Comparison of ENCODE assay signal across 16 cellular contexts in the genomic region with DNA sequence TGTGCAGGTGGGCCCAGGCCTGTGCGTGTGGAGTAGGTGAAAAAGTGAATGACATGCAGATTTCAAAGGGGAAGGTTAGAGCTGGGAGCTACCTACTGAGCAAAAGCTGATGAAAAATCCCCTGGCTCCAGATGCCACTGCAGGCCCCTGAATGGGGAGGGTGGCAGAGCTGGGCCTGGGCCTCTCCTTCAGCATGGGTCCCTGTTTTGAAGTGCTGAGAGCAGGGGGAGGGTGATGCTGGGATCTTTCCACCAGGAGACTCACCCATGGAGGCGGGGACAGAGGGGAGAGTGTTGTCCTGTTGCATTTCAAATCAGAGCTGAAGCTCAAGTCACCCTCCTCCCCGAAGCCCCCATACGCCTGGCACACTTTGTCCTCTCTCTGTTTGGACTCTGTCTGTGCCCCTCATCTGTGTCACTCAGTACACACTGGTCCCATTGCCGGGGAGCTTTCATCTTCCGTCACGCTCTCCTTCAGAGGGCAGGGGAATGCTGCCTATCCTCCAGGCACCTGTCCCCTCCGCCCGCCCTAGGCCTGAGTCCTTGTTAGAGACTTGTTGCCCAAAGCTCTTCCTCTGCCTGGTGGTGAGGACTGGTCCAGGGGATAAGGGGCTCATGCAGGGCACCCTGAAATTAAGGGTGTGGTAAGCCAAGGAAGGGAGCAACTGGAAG.
A peak's percentile ranks its signal among the peaks of the same experiment; 100 is the strongest.
DNase-seq lines count a peak whose midpoint lies in the region; ATAC-seq, FAIRE-seq and TF ChIP-seq lines count a peak whose summit lies in the region.
"Had no signal": no experiment of that assay in that cellular context is flagged by ENCODE, and none has a peak within 500 bp of the region (broad histone marks: within the 10 kb centered on the region; RNA-seq: fewer than 3 reads in every experiment).

No MANE protein-coding gene starts in this region.

- H3K27ac ChIP-seq in HepG2 (ENCODE audit: extremely low read length, insufficient read depth, low read length) (no peak overlapping the region), right lobe of liver (no peak overlapping the region), RWPE1 (peak overlapping the region; percentile 86), thyroid gland (peak overlapping the region in 2 of 3 donors; percentile 54 to 81)
- H3K27ac ChIP-seq: GM23248 had no signal

- H3K9ac ChIP-seq in HepG2 (ENCODE audit: insufficient read depth, low read depth, low read length), result no peak overlapping the region
- H3K9ac ChIP-seq: GM23248 had no signal

- H3K36me3 ChIP-seq in HepG2 (replicated peaks in 1 of 2; ENCODE audit: control insufficient read depth in 1 of 2, insufficient read depth in 2 of 2, low read length in 2 of 2), result no peaks in the 10 kb centered on the region
- no peaks in the 10 kb centered on the region for H3K36me3 ChIP-seq in right lobe of liver
- no peaks in the 10 kb centered on the region for H3K36me3 ChIP-seq in thyroid gland

- WGBS in HepG2 (ENCODE audit: low lambda C conversion rate), result 33% methylated on average over 6 of the region's 9 CpGs
- 92% methylated on average over 8 of the region's 9 CpGs for WGBS in right lobe of liver (ENCODE audit: insufficient coverage, low coverage, low lambda C conversion rate, missing lambda C conversion rate)
- WGBS in thyroid gland, 2 donors, result 72 to 81% methylated on average over 9 of the region's 9 CpGs

- in situ Hi-C loops in HepG2 (cut with HindIII; ENCODE audit: extremely low pct_ligation_motif_present, low pct_unique_long_range_greater_than_20kb), result no loop called here

- ATAC-seq in HepG2, result peak; percentile 46
- ATAC-seq in right lobe of liver, result no peak
- no peak for ATAC-seq in HG02798 (IDR thresholded peaks at IDR 0.05; ENCODE audit: poor library complexity, unreplicated experiment)
- ATAC-seq: CD8-positive, alpha-beta T cell; GM12878 had no signal

- TF ChIP-seq EP300 in HepG2 (IDR thresholded peaks at IDR 0.05; ENCODE audit: low read depth in 2 of 2, low read length in 2 of 2) (no peak), HepG2 (CRISPR knock-in tag; IDR thresholded peaks at IDR 0.05; ENCODE audit: borderline replicate concordance) (no peak)

- H3K9me3 ChIP-seq in HepG2 (ENCODE audit: low read length) (no peaks in the 10 kb centered on the region), right lobe of liver (no peaks in the 10 kb centered on the region), thyroid gland (no peaks in the 10 kb centered on the region)

- no peak overlapping the region for H3K4me3 ChIP-seq in HepG2 (replicated peaks in 1 of 3; ENCODE audit: insufficient read depth in 1 of 3, low read depth in 2 of 3, low read length in 3 of 3)
- H3K4me3 ChIP-seq in right lobe of liver, result no peak overlapping the region
- H3K4me3 ChIP-seq in thyroid gland (replicated peaks in 1 of 3), result no peak overlapping the region
- H3K4me3 ChIP-seq: GM12878, GM23248 had no signal

- no peak for FAIRE-seq in HepG2 (lab: Jason Lieb, UNC)
- FAIRE-seq: A204.1, GM12878, GM18507, HTR-8/SVneo had no signal

- intact Hi-C loops in HepG2 (cut with micrococcal nuclease; ENCODE audit: unreplicated experiment) (no loop called here), right lobe of liver (cut with DNase I) (no loop called here), thyroid gland (cut with DNase I) (no loop called here)

- no peak for DNase-seq in HepG2 (ENCODE audit: low spot score)
- DNase-seq in right lobe of liver, result no peak
- DNase-seq in RWPE1 (ENCODE audit: low spot score), result no peak
- peak; percentile 55 for DNase-seq in mesenteric fat pad (ENCODE audit: low spot score)
- DNase-seq in thyroid gland, result peak in 1 of 2 donors; percentile 65
- no peak for DNase-seq in medulla oblongata (ENCODE audit: extremely low spot score)
- no peak for DNase-seq in middle frontal gyrus (ENCODE audit: extremely low spot score, low spot score)
- DNase-seq: CD8-positive, alpha-beta T cell; COR-L47; GM23248; H9 had no signal

- no peaks in the 10 kb centered on the region for H3K4me1 ChIP-seq in HepG2 (ENCODE audit: insufficient read depth, low read length)
- no peaks in the 10 kb centered on the region for H3K4me1 ChIP-seq in right lobe of liver
- peaks cover 0 to 7% of the 10 kb centered on the region in 2 donors for H3K4me1 ChIP-seq in thyroid gland

- TF ChIP-seq POLR2A in HepG2 (IDR thresholded peaks at IDR 0.05; ENCODE audit: insufficient read depth in 1 of 2, low read depth in 2 of 2, low read length in 2 of 2), result no peak
- no peak for TF ChIP-seq POLR2A in right lobe of liver (IDR thresholded peaks at IDR 0.05)
- TF ChIP-seq POLR2A in thyroid gland (IDR thresholded peaks at IDR 0.05), result no peak

- no peak overlapping the region for H3K4me2 ChIP-seq in HepG2 (ENCODE audit: low read depth, low read length)

- H2AFZ ChIP-seq in HepG2 (ENCODE audit: low read length), result no peak overlapping the region
- H2AFZ ChIP-seq: GM23248 had no signal

- CTCF ChIA-PET in HepG2 (lab: Yijun Ruan, JAX; ENCODE audit: low intra/inter-chr PET ratio, low total read pairs) (no interaction called here), RWPE1 (lab: Yijun Ruan, JAX) (no interaction called here)

- H4K20me1 ChIP-seq in HepG2 (ENCODE audit: insufficient read depth, low read length), result no peaks in the 10 kb centered on the region

- TF ChIP-seq CTCF in HepG2 (CRISPR knock-in tag; IDR thresholded peaks at IDR 0.05) (no peak), right lobe of liver (IDR thresholded peaks at IDR 0.05) (no peak), RWPE1 (conservative IDR thresholded peaks at IDR 0.05; ENCODE audit: low read depth) (no peak), thyroid gland (IDR thresholded peaks at IDR 0.05) (no peak)

- BruUV-seq in HepG2 (replicated peaks; lab: Mats Ljungman, UMichigan), result no TSS peak

- H3K27me3 ChIP-seq in HepG2 (ENCODE audit: control insufficient read depth in 1 of 2, insufficient read depth in 2 of 2, low read length in 2 of 2), result peaks cover 0 to 12% of the 10 kb centered on the region in 2 experiments; a peak in 2 of 5 replicates
- H3K27me3 ChIP-seq in right lobe of liver, result no peaks in the 10 kb centered on the region
- no peaks in the 10 kb centered on the region for H3K27me3 ChIP-seq in thyroid gland

- no peaks in the 10 kb centered on the region for H3K79me2 ChIP-seq in HepG2 (ENCODE audit: insufficient read depth, low read length)

- TF ChIP-seq RAD21 in HepG2 (CRISPR knock-in tag; IDR thresholded peaks at IDR 0.05), result no peak

- POLR2A ChIA-PET in HepG2 (lab: Yijun Ruan, JAX) (no interaction called here), RWPE1 (lab: Yijun Ruan, JAX; ENCODE audit: low non-redundant PET) (no interaction called here)

TF ChIP-seq in HepG2, 621 proteins besides CTCF, POLR2A, EP300 and RAD21 (continues in another document):
- TF ChIP-seq ZNF761 (CRISPR knock-in tag; conservative IDR thresholded peaks at IDR 0.05) (no peak), GFI1 (CRISPR knock-in tag; IDR thresholded peaks at IDR 0.05; ENCODE audit: borderline replicate concordance) (no peak), CEBPB (IDR thresholded peaks at IDR 0.05; ENCODE audit: borderline replicate concordance, low read depth, low read length) (no peak), CREM (IDR thresholded peaks at IDR 0.05) (no peak), CREM (CRISPR knock-in tag; IDR thresholded peaks at IDR 0.05) (no peak), RFXAP (CRISPR knock-in tag; IDR thresholded peaks at IDR 0.05; ENCODE audit: borderline replicate concordance) (no peak)
- TF ChIP-seq, protein P1, sequence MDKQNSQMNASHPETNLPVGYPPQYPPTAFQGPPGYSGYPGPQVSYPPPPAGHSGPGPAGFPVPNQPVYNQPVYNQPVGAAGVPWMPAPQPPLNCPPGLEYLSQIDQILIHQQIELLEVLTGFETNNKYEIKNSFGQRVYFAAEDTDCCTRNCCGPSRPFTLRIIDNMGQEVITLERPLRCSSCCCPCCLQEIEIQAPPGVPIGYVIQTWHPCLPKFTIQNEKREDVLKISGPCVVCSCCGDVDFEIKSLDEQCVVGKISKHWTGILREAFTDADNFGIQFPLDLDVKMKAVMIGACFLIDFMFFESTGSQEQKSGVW (CRISPR knock-in tag; IDR thresholded peaks at IDR 0.05; ENCODE audit: borderline replicate concordance), result no peak
- TF ChIP-seq, protein P2, sequence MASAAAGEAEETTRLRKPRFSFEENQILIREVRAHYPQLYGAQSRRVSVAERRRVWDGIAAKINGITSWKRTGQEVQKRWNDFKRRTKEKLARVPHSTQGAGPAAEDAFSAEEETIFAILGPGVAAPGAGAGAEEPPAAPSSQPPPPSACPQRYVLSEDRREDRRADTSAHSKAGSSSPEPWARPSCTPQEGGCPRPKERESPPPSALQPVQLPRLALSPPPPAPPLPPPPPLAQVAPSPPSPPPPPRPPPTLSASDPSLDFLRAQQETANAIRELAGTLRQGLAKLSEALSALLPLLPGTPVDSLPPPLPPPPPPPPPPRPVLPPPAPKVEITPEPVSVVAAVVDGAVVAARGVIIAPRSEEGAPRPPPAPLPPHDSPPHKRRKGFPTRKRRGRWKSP (CRISPR knock-in tag; IDR thresholded peaks at IDR 0.05), result no peak
- TF ChIP-seq, protein P3, sequence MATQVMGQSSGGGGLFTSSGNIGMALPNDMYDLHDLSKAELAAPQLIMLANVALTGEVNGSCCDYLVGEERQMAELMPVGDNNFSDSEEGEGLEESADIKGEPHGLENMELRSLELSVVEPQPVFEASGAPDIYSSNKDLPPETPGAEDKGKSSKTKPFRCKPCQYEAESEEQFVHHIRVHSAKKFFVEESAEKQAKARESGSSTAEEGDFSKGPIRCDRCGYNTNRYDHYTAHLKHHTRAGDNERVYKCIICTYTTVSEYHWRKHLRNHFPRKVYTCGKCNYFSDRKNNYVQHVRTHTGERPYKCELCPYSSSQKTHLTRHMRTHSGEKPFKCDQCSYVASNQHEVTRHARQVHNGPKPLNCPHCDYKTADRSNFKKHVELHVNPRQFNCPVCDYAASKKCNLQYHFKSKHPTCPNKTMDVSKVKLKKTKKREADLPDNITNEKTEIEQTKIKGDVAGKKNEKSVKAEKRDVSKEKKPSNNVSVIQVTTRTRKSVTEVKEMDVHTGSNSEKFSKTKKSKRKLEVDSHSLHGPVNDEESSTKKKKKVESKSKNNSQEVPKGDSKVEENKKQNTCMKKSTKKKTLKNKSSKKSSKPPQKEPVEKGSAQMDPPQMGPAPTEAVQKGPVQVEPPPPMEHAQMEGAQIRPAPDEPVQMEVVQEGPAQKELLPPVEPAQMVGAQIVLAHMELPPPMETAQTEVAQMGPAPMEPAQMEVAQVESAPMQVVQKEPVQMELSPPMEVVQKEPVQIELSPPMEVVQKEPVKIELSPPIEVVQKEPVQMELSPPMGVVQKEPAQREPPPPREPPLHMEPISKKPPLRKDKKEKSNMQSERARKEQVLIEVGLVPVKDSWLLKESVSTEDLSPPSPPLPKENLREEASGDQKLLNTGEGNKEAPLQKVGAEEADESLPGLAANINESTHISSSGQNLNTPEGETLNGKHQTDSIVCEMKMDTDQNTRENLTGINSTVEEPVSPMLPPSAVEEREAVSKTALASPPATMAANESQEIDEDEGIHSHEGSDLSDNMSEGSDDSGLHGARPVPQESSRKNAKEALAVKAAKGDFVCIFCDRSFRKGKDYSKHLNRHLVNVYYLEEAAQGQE (IDR thresholded peaks at IDR 0.05; ENCODE audit: borderline replicate concordance in 1 of 2, low read depth in 1 of 2, low read length in 2 of 2), result no peak

Comparison
In these comparisons a context has a peak if more than half of its experiments do, and no peak if none do; other contexts are left out.
1. H3K27ac ChIP-seq: peak in RWPE1 (single experiment) and thyroid gland (2 of 3); none in HepG2 (single experiment) and right lobe of liver (0 of 3).